1 cellular context compared by ENCODE assay signal in the genomic region with DNA sequence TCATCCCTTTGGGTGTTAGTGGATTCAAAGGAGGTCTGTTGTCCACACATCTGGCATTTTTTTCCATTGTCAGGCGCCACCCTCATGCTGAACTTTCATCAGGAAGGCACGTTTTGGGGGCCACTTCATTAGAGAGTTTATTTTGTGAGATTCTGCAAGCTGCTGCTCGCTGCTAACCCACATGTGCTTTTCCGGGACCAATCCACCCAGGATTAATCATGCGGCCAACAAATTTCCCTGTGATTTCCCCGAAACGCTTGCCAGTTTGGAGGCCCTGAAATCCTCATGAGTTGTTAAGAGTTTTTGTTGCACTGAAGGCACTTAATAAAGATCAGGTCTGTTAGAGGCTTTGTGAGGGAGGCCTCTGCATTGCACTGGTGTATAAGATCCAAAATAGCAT.
TF ChIP-seq lines count a peak whose summit lies in the region.

No MANE protein-coding gene starts in this region.

TF ChIP-seq in WTC11, 78 proteins besides CTCF, POLR2A, EP300 and RAD21:
- TF ChIP-seq NFE2L1 (CRISPR knock-in tag; IDR thresholded peaks at IDR 0.05) (no peak), JUN (CRISPR knock-in tag; IDR thresholded peaks at IDR 0.05) (no peak)
- TF ChIP-seq, protein P1, sequence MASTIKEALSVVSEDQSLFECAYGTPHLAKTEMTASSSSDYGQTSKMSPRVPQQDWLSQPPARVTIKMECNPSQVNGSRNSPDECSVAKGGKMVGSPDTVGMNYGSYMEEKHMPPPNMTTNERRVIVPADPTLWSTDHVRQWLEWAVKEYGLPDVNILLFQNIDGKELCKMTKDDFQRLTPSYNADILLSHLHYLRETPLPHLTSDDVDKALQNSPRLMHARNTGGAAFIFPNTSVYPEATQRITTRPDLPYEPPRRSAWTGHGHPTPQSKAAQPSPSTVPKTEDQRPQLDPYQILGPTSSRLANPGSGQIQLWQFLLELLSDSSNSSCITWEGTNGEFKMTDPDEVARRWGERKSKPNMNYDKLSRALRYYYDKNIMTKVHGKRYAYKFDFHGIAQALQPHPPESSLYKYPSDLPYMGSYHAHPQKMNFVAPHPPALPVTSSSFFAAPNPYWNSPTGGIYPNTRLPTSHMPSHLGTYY (CRISPR knock-in tag; IDR thresholded peaks at IDR 0.05): no peak
